In the genomic region with DNA sequence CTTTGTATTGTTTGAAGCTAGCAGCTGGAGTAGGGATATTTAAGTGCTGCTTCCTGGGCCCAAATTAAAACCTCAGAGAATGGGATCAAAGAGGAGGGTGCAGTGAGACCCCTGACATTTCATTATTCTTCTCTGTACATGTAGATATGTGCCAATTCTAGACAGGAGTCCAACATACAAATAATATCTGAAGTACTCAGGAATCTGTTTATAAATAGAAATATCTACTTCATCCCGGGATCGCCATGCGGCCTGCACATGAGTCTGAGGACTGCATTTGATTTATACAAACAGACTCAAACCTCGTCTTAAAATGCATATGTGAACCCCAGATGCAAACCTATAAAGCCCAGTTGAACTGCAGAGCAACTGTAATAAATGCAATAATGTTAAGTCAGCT, we compare ENCODE assay signal across 21 cellular contexts.
"Had no signal": no experiment of that assay in that cellular context is flagged by ENCODE, and none has a peak within 500 bp of the region (broad histone marks: within the 10 kb centered on the region; RNA-seq: fewer than 3 reads in every experiment).

No MANE protein-coding gene starts in this region.

- H3K9me3 Mint-ChIP-seq: central memory CD8-positive, alpha-beta T cell; dendritic cell treated with granulocyte-macrophage colony-stimulating factor and Interleukin-4, amounts not matched to agents 40 ng/mL and 50 ng/mL, for 4 days; effector memory CD8-positive, alpha-beta T cell had no signal

- ATAC-seq: effector memory CD8-positive, alpha-beta T cell; foreskin keratinocyte; gastroesophageal sphincter; left lung; lower lobe of right lung had no signal

- H3K36me3 ChIP-seq: colonic mucosa, esophagus muscularis mucosa, gastroesophageal sphincter, heart left ventricle, left lung, lower lobe of right lung had no signal

- H3K36me3 Mint-ChIP-seq: immature natural killer cell had no signal

- H3K27ac Mint-ChIP-seq: dendritic cell treated with granulocyte-macrophage colony-stimulating factor and Interleukin-4, amounts not matched to agents 40 ng/mL and 50 ng/mL, for 4 days; effector memory CD8-positive, alpha-beta T cell; immature natural killer cell had no signal

- H3K27me3 ChIP-seq: colonic mucosa, esophagus muscularis mucosa, foreskin keratinocyte, gastroesophageal sphincter, heart left ventricle, hepatocyte, left lung had no signal

- H3K4me3 Mint-ChIP-seq: central memory CD8-positive, alpha-beta T cell; dendritic cell treated with granulocyte-macrophage colony-stimulating factor and Interleukin-4, amounts not matched to agents 40 ng/mL and 50 ng/mL, for 4 days; effector memory CD8-positive, alpha-beta T cell; immature natural killer cell had no signal

- H3K4me1 Mint-ChIP-seq: central memory CD8-positive, alpha-beta T cell; immature natural killer cell had no signal

- H3K4me1 ChIP-seq: colonic mucosa, foreskin keratinocyte, left lung, lower lobe of right lung had no signal

- H3K4me3 ChIP-seq: colonic mucosa, esophagus muscularis mucosa, gastroesophageal sphincter, heart left ventricle, hepatocyte, left lung, lower lobe of right lung had no signal

- H3K27ac ChIP-seq: colonic mucosa, epithelial cell of prostate, esophagus muscularis mucosa, foreskin keratinocyte, gastroesophageal sphincter, hepatocyte, left lung, lower lobe of right lung had no signal

- H3K9me3 ChIP-seq: colonic mucosa, esophagus muscularis mucosa, gastroesophageal sphincter, heart left ventricle, left lung, lower lobe of right lung had no signal

- DNase-seq: cerebellar nuclear complex; colonic mucosa; cortex of kidney; effector CD8-positive, alpha-beta T cell; effector memory CD8-positive, alpha-beta T cell; erythroblast; foreskin keratinocyte; heart left ventricle; hypothalamus; immature natural killer cell; left cardiac atrium; left lung; lower lobe of right lung; mesenchymal stem cell; midbrain had no signal
